8 cellular contexts compared by ENCODE assay signal in genomic region chr4:177442623-177443155, GRCh38. TPM values are rescaled to one million over a fixed set of nuclear protein-coding genes. Genes with fewer than 3 reads are reported as not detected.
DNase-seq lines count a peak whose midpoint lies in the region; ATAC-seq and TF ChIP-seq lines count a peak whose summit lies in the region.

No MANE protein-coding gene starts in this region.

- peak overlapping the region; percentile 90 for H3K4me3 Mint-ChIP-seq in dendritic cell treated with granulocyte-macrophage colony-stimulating factor and Interleukin-4, amounts not matched to agents 40 ng/mL and 50 ng/mL, for 4 days

- H2AFZ ChIP-seq in ACC112 (ENCODE audit: low read length, unreplicated experiment): peak overlapping the region; percentile 95

- TF ChIP-seq CTCF in RWPE1 (conservative IDR thresholded peaks at IDR 0.05; ENCODE audit: low read depth): no peak

- peak overlapping the region; percentile 98 for H3K27ac Mint-ChIP-seq in dendritic cell treated with granulocyte-macrophage colony-stimulating factor and Interleukin-4, amounts not matched to agents 40 ng/mL and 50 ng/mL, for 4 days

- H3K4me3 ChIP-seq in ACC112 (ENCODE audit: low read depth, low read length): peak overlapping the region; percentile 88
- H3K4me3 ChIP-seq in mononuclear cell (ENCODE audit: low read length): peak overlapping the region; percentile 61

- H3K36me3 Mint-ChIP-seq in dendritic cell treated with granulocyte-macrophage colony-stimulating factor and Interleukin-4, amounts not matched to agents 40 ng/mL and 50 ng/mL, for 4 days (ENCODE audit: low read depth): peaks cover 31% of the 10 kb centered on the region

- H3K27me3 ChIP-seq in ACC112 (ENCODE audit: insufficient read depth, low read length): no peaks in the 10 kb centered on the region
- no peaks in the 10 kb centered on the region for H3K27me3 ChIP-seq in mononuclear cell (ENCODE audit: insufficient read depth, low read length)

- DNase-seq in RWPE1 (ENCODE audit: low spot score): no peak
- DNase-seq in NCI-H774 (lab: John Stamatoyannopoulos, UW): no peak
- no peak for DNase-seq in activated effector memory CD4-positive, alpha-beta T cell treated with Interleukin-2 at 50 U/mL for 16 hours

- no peaks in the 10 kb centered on the region for H3K9me3 Mint-ChIP-seq in dendritic cell treated with granulocyte-macrophage colony-stimulating factor and Interleukin-4, amounts not matched to agents 40 ng/mL and 50 ng/mL, for 4 days

- peak; percentile 25 for ATAC-seq in GM18498 (IDR thresholded peaks at IDR 0.05; ENCODE audit: unreplicated experiment)
- ATAC-seq in HG03064 (IDR thresholded peaks at IDR 0.05; ENCODE audit: low read depth, unreplicated experiment): peak; percentile 18

- H3K27ac ChIP-seq in ACC112 (ENCODE audit: low read depth, low read length) (peak overlapping the region; percentile 82), RWPE1 (peak overlapping the region; percentile 96)

- H3K27me3 Mint-ChIP-seq in dendritic cell treated with granulocyte-macrophage colony-stimulating factor and Interleukin-4, amounts not matched to agents 40 ng/mL and 50 ng/mL, for 4 days: no peaks in the 10 kb centered on the region

- H3K4me1 ChIP-seq in ACC112 (ENCODE audit: control insufficient read depth, insufficient read depth, low read length, unreplicated experiment): peaks cover 10% of the 10 kb centered on the region
- peaks cover 15% of the 10 kb centered on the region for H3K4me1 ChIP-seq in mononuclear cell (ENCODE audit: insufficient read depth, low read length)

- CTCF ChIA-PET in RWPE1 (lab: Yijun Ruan, JAX): interaction anchor here (0.6 to 0.7 kb wide), 2 partner anchors 76 to 454 kb away, joined by 3 read pairs; no protein-coding TSS in a partner anchor

- peaks cover 5% of the 10 kb centered on the region for H3K79me2 ChIP-seq in ACC112 (ENCODE audit: control insufficient read depth, insufficient read depth, low read length, unreplicated experiment)

- no peaks in the 10 kb centered on the region for H3K9me3 ChIP-seq in mononuclear cell (ENCODE audit: low read depth, low read length)

- H3K36me3 ChIP-seq in ACC112 (ENCODE audit: insufficient read depth, low read length): no peaks in the 10 kb centered on the region

- intact Hi-C loops in dendritic cell treated with granulocyte-macrophage colony-stimulating factor and Interleukin-4, amounts not matched to agents 40 ng/mL and 50 ng/mL, for 4 days (cut with micrococcal nuclease): loop anchor here (1.0 to 5.0 kb wide), 2 partner anchors 133 to 190 kb away; partner anchors contain the start of gene NEIL3

- H3K4me1 Mint-ChIP-seq in dendritic cell treated with granulocyte-macrophage colony-stimulating factor and Interleukin-4, amounts not matched to agents 40 ng/mL and 50 ng/mL, for 4 days (ENCODE audit: low read depth): peaks cover 25% of the 10 kb centered on the region

- POLR2A ChIA-PET in RWPE1 (lab: Yijun Ruan, JAX; ENCODE audit: low non-redundant PET): interaction anchor here (0.5 to 1.0 kb wide), 4 partner anchors 12 to 328 kb away, joined by 3 to 6 read pairs (median 3); no protein-coding TSS in a partner anchor

RNA-seq across cellular contexts. Expression of gene AGA, which starts 0.5 kb away (rescaled TPM):
- 16.6 TPM for total RNA-seq in mononuclear cell
